Comparison of ENCODE assay signal across 8 cellular contexts in the genomic region with DNA sequence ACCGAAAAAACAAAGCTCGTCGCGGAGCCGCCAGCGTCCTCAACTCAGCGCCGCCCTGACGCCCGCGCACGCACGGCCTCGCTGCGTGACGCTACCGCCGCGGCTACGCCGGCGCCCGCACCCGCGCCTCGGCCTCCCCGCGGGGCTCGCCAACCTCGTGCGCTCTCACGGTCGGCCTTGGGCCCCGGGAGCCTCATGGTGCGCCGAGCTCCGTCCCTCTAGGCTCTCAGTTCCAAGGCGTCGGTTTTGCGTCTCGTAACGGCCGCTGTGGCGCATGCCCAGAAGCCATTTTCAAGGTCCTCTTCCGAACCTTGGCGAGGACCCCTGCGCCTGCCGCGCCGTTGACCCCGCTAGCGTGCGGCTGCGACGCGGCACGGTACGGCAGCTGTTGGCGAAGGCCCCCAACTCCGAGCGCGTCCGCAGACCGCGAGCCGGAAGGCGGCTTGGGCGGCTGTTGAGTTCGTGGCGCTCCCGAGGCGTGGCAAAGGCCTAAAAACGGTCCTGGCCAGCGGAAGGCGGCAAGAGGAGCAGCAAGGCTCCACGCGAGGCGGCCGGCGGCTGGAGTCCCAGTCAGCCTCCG. TPM values are rescaled to one million over a fixed set of nuclear protein-coding genes. Genes with fewer than 3 reads are reported as not detected.
DNase-seq lines count a peak whose midpoint lies in the region; ATAC-seq and TF ChIP-seq lines count a peak whose summit lies in the region.

A gene (minus strand): TSS at position 64 of the 580 bp plus-strand sequence. CDS start 1,209 bp downstream, outside the sequence.

- peak; percentile 89 for ATAC-seq in GM23338

- H3K4ac ChIP-seq in mesenchymal stem cell (ENCODE audit: low read depth in 1 of 2, low read length in 2 of 2): peak within 1 kb of the TSS; percentile 86 to 93

- H3K27ac Mint-ChIP-seq in GM23338: 0 out of 2 replicates have a peak within 1 kb of the TSS, but pooled peaks have one; percentile 78

- H2AFZ ChIP-seq in GM23338: peak within 1 kb of the TSS; percentile 95
- peak within 1 kb of the TSS; percentile 97 for H2AFZ ChIP-seq in mesenchymal stem cell (ENCODE audit: low read depth, low read length)

- no peaks in the 10 kb centered on the region for H3F3A ChIP-seq in GM23338 (replicated peaks; ENCODE audit: low read depth)

- H3K9me3 Mint-ChIP-seq in GM23338: no peaks in the 10 kb centered on the region; the same call in 2 of the 3 replicates

- H3K27me3 ChIP-seq in GM23338 (ENCODE audit: insufficient read depth) (peaks cover 21% of the 10 kb centered on the region), mesenchymal stem cell (ENCODE audit: control insufficient read depth in 1 of 2, insufficient read depth in 1 of 2, low read length in 2 of 2) (no peaks in the 10 kb centered on the region)

- peaks cover 18% of the 10 kb centered on the region for H3K27me3 Mint-ChIP-seq in GM23338 (ENCODE audit: insufficient read depth, low read depth, poor library complexity)

- no peak for TF ChIP-seq CTCF in GM23338 (conservative IDR thresholded peaks at IDR 0.05; ENCODE audit: low read depth in 2 of 2)

- peaks cover under 1% of the 10 kb centered on the region; the same call in 1 of the 2 replicates for H3K36me3 ChIP-seq in ES-I3 (ENCODE audit: insufficient read depth, low read length)
- H3K36me3 ChIP-seq in GM23338 (ENCODE audit: insufficient read depth): no peaks in the 10 kb centered on the region
- no peaks in the 10 kb centered on the region for H3K36me3 ChIP-seq in mesenchymal stem cell (ENCODE audit: control insufficient read depth in 1 of 2, insufficient read depth in 2 of 2, low read depth in 1 of 2, low read length in 2 of 2)

- peak within 1 kb of the TSS in 1 of 2 experiments; percentile 46 for H3K23ac ChIP-seq in mesenchymal stem cell (ENCODE audit: low read length in 2 of 2)

- no peak within 1 kb of the TSS for H2AK5ac ChIP-seq in mesenchymal stem cell (ENCODE audit: low read length, severe bottlenecking)

- H3K9me2 ChIP-seq in GM23338 (ENCODE audit: insufficient read depth): no peaks in the 10 kb centered on the region

- H4K91ac ChIP-seq in mesenchymal stem cell (ENCODE audit: low read length): peak within 1 kb of the TSS; percentile 97

- peak within 1 kb of the TSS; percentile 99 for H4K8ac ChIP-seq in mesenchymal stem cell (ENCODE audit: low read length)

- H3K9me3 ChIP-seq in ES-I3 (ENCODE audit: control insufficient read depth, insufficient read depth, low read length) (no peaks in the 10 kb centered on the region), mesenchymal stem cell (ENCODE audit: control insufficient read depth, low read length) (no peaks in the 10 kb centered on the region)

- H2BK120ac ChIP-seq in mesenchymal stem cell (ENCODE audit: low read depth, low read length): peak within 1 kb of the TSS; percentile 87

- peak within 1 kb of the TSS; percentile 78 for H3K9ac ChIP-seq in ES-I3 (ENCODE audit: low read depth, low read length)
- H3K9ac ChIP-seq in mesenchymal stem cell (ENCODE audit: low read length): peak within 1 kb of the TSS; percentile 94

- H3K79me2 ChIP-seq in GM23338 (replicated peaks; ENCODE audit: insufficient read depth): no peaks in the 10 kb centered on the region

- peak; percentile 82 for DNase-seq in GM23338 (ENCODE audit: low spot score)
- peak; percentile 10 for DNase-seq in NAMALWA (ENCODE audit: low spot score)
- peak; percentile 77 to 82 for DNase-seq in activated CD4-positive, alpha-beta T cell treated with anti-CD3 and anti-CD28 coated beads, Interleukin-2, amount 50 U/mL, for 48 hours
- DNase-seq in effector CD8-positive, alpha-beta T cell (lab: John Stamatoyannopoulos, UW): peak; percentile 71
- DNase-seq in mesenchymal stem cell: peak; percentile 66
- peak; percentile 31 for DNase-seq in stimulated activated CD8-positive, alpha-beta memory T cell treated with anti-CD3 and anti-CD28 coated beads, Interleukin-12 subunit alpha, Interleukin-12 subunit beta, amount 100 ng/mL, for 24 hours (ENCODE audit: extremely low read depth)
- DNase-seq in H4 (ENCODE audit: low spot score): no peak

- 2% methylated on average over 66 of the region's 81 CpGs for WGBS in mesenchymal stem cell

- peak within 1 kb of the TSS; percentile 75 for H2BK15ac ChIP-seq in mesenchymal stem cell (ENCODE audit: low read depth, poor library complexity, severe bottlenecking)

- H3K4me1 Mint-ChIP-seq in GM23338: no peaks in the 10 kb centered on the region

- H3K79me1 ChIP-seq in mesenchymal stem cell (replicated peaks; ENCODE audit: low read length, poor library complexity, severe bottlenecking): no peaks in the 10 kb centered on the region

- H3K27ac ChIP-seq in GM23338 (ENCODE audit: low read depth) (no peak within 1 kb of the TSS), mesenchymal stem cell (ENCODE audit: low read length, poor library complexity, severe bottlenecking) (no peak within 1 kb of the TSS)

- H3K4me1 ChIP-seq in ES-I3 (ENCODE audit: insufficient read depth, low read length) (no peaks in the 10 kb centered on the region), GM23338 (ENCODE audit: insufficient read depth) (no peaks in the 10 kb centered on the region; the same call in 1 of the 2 replicates), mesenchymal stem cell (ENCODE audit: control insufficient read depth, insufficient read depth, low read depth, low read length) (peaks cover 8% of the 10 kb centered on the region)

- H3K18ac ChIP-seq in mesenchymal stem cell (ENCODE audit: low read depth in 1 of 2, low read length in 2 of 2): peak within 1 kb of the TSS; percentile 90 to 94

- peak within 1 kb of the TSS; percentile 75 for H3K4me3 Mint-ChIP-seq in GM23338

- peak within 1 kb of the TSS; percentile 74 for H3K4me3 ChIP-seq in GM23338
- H3K4me3 ChIP-seq in mesenchymal stem cell (ENCODE audit: insufficient read depth in 1 of 2, low read depth in 1 of 2, low read length in 2 of 2): peak within 1 kb of the TSS; percentile 58 to 82

- H4K20me1 ChIP-seq in GM23338 (replicated peaks; ENCODE audit: insufficient read depth): no peaks in the 10 kb centered on the region

- H3K36me3 Mint-ChIP-seq in GM23338 (ENCODE audit: low read depth): no peaks in the 10 kb centered on the region

- H3K4me2 ChIP-seq in GM23338 (peak within 1 kb of the TSS; percentile 92), mesenchymal stem cell (ENCODE audit: low read length, poor library complexity, severe bottlenecking) (peak within 1 kb of the TSS; percentile 72)

- peak within 1 kb of the TSS; percentile 29 to 75 for H2BK12ac ChIP-seq in mesenchymal stem cell (ENCODE audit: low read length in 2 of 2)

- no peak within 1 kb of the TSS for H2BK5ac ChIP-seq in mesenchymal stem cell (ENCODE audit: low read depth, low read length, poor library complexity, severe bottlenecking)

- peak within 1 kb of the TSS in 1 of 2 experiments; percentile 45 for H3K14ac ChIP-seq in mesenchymal stem cell (ENCODE audit: low read length in 2 of 2)

TF ChIP-seq in GM23338, 12 proteins besides CTCF, POLR2A, EP300 and RAD21:
- TF ChIP-seq POLR2AphosphoS5 (IDR thresholded peaks at IDR 0.05; ENCODE audit: low read depth) (peak; percentile 62; the same call in 1 of the 2 replicates), NANOG (IDR thresholded peaks at IDR 0.05; ENCODE audit: borderline replicate concordance) (no peak), CREB1 (CRISPR knock-in tag; IDR thresholded peaks at IDR 0.05; ENCODE audit: low read depth) (peak; percentile 82)

RNA-seq across cellular contexts. Expression of the gene that starts here (rescaled TPM):
- 7.0 and 9.7 TPM in 2 replicates for total RNA-seq in GM23338 (2014; rRNA removed; shearing (Covaris generic))
- polyA plus RNA-seq in GM23338 (2016; fragmentation: Nextera tagmentation; extraction: Ambion mirVana): 4.2 and 4.7 TPM in 2 replicates
- 2.1 TPM for polyA plus RNA-seq in mesenchymal stem cell (2013, experiment 1 of 2)
- polyA plus RNA-seq in mesenchymal stem cell (2013, experiment 2 of 2): 2.1 TPM
- not detected in 2 replicates for total RNA-seq in H4 (2014; rRNA removed; shearing (Covaris generic))
